In the genomic region with DNA sequence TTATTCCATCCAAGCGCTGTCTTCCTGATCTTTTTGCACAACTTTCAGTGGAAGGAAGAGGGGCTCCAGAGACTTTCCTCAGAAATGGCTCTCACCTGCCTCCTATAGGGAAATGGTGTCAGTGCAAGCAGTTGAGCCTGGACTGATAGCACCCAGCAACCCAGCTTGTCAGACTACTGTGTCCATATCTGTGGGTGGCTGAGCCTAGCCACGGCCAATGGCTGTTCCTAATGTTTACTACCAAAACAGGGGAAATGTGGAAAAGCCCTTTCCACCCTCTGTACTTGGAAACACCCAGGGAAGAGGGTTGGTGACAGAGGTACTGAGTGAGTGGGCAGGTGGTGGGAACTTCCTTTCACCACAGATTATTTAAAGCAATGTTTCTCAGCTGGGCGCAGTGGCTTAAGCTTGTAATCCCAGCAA, we compare ENCODE assay signal across 8 cellular contexts.
A peak's percentile ranks its signal among the peaks of the same experiment; 100 is the strongest.
DNase-seq lines count a peak whose midpoint lies in the region; ATAC-seq and FAIRE-seq lines count a peak whose summit lies in the region.

No MANE protein-coding gene starts in this region.

- ATAC-seq in HG03045 (IDR thresholded peaks at IDR 0.05; ENCODE audit: unreplicated experiment) (no peak), HG02642 (IDR thresholded peaks at IDR 0.05; ENCODE audit: poor library complexity, unreplicated experiment) (no peak)

- no peak overlapping the region for H3K4me3 Mint-ChIP-seq in dendritic cell treated with granulocyte-macrophage colony-stimulating factor and Interleukin-4, amounts not matched to agents 40 ng/mL and 50 ng/mL, for 4 days

- peaks cover 19% of the 10 kb centered on the region for H3K27me3 Mint-ChIP-seq in dendritic cell treated with granulocyte-macrophage colony-stimulating factor and Interleukin-4, amounts not matched to agents 40 ng/mL and 50 ng/mL, for 4 days

- H3K4me1 Mint-ChIP-seq in dendritic cell treated with granulocyte-macrophage colony-stimulating factor and Interleukin-4, amounts not matched to agents 40 ng/mL and 50 ng/mL, for 4 days (ENCODE audit: low read depth): peaks cover 6% of the 10 kb centered on the region

- H3K36me3 Mint-ChIP-seq in dendritic cell treated with granulocyte-macrophage colony-stimulating factor and Interleukin-4, amounts not matched to agents 40 ng/mL and 50 ng/mL, for 4 days (ENCODE audit: low read depth): peaks cover 5% of the 10 kb centered on the region

- peak overlapping the region; percentile 20 for H3K27ac Mint-ChIP-seq in dendritic cell treated with granulocyte-macrophage colony-stimulating factor and Interleukin-4, amounts not matched to agents 40 ng/mL and 50 ng/mL, for 4 days

- peak; percentile 24 for DNase-seq in NCI-H510A treated with DMSO at 0.1 percent for 48 hours (lab: John Stamatoyannopoulos, UW)
- DNase-seq in NCI-H510A (lab: John Stamatoyannopoulos, UW): no peak
- DNase-seq in HTR-8/SVneo (ENCODE audit: insufficient read length, low spot score): peak; percentile 73
- peak; percentile 27 for DNase-seq in RKO (ENCODE audit: low spot score)
- peak; percentile 76 for DNase-seq in medulla oblongata (ENCODE audit: extremely low spot score)

- intact Hi-C loops in dendritic cell treated with granulocyte-macrophage colony-stimulating factor and Interleukin-4, amounts not matched to agents 40 ng/mL and 50 ng/mL, for 4 days (cut with micrococcal nuclease): loop anchor here (1.0 kb wide), 1 partner anchor 124 kb away; no protein-coding TSS in a partner anchor

- peak; percentile 60 for FAIRE-seq in HTR-8/SVneo (lab: Jason Lieb, UNC)

- H3K9me3 Mint-ChIP-seq in dendritic cell treated with granulocyte-macrophage colony-stimulating factor and Interleukin-4, amounts not matched to agents 40 ng/mL and 50 ng/mL, for 4 days: peaks cover 8% of the 10 kb centered on the region
